8 cellular contexts compared by ENCODE assay signal in the genomic region with DNA sequence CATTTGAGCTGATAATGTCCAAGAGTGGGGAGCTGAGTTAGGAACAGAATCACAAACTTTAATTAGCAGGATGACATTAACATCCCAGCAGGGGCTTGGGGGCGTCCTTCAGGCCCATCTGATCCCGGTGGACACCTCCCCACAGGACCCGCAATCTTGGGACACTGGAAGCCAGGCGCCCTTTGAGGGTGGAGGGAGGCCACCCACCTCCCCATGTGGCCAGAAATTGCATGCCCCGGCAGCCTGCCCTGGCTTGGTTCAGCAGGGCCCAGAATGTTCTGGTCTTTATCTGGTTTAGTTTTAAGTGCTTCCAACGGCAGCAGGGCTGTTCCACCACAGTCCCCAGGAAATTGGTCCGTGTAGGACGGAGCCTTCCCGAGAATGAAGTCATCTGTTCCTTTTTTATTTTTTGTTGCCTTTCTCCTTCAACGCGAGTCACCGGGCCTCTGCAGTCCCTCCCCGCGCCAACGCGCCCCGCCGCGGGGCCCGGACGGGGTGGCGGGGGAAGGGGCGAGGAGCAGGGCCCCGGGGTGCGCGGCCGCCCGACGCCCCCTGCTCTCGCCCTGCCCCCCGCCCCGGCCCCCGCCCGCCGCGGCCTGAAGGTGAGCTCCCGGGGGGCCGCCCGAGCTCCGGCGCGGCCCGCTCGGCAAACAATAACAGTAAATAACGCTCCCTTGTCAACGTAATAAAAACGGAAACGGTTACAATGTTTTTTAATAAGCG.
DNase-seq lines count a peak whose midpoint lies in the region; ATAC-seq and TF ChIP-seq lines count a peak whose summit lies in the region.

No MANE protein-coding gene starts in this region.

- H3K9me3 ChIP-seq in naive thymus-derived CD4-positive, alpha-beta T cell (ENCODE audit: control insufficient read depth in 2 of 3, low read length in 3 of 3): no peaks in the 10 kb centered on the region

- peak overlapping the region; percentile 80 to 89 (median 86) for H3K4me3 Mint-ChIP-seq in naive thymus-derived CD4-positive, alpha-beta T cell

- H3K27ac ChIP-seq in naive thymus-derived CD4-positive, alpha-beta T cell (ENCODE audit: low read depth, low read length): peak overlapping the region; percentile 100
- peak overlapping the region; percentile 98 for H3K27ac ChIP-seq in substantia nigra (ENCODE audit: low read depth, low read length, poor library complexity, severe bottlenecking)

- H3K27me3 ChIP-seq in naive thymus-derived CD4-positive, alpha-beta T cell (ENCODE audit: control insufficient read depth in 2 of 2, insufficient read depth in 2 of 2, low read length in 2 of 2): no peaks in the 10 kb centered on the region

- peaks cover 5 to 43% (median 33%) of the 10 kb centered on the region in 7 donors for H3K4me1 Mint-ChIP-seq in naive thymus-derived CD4-positive, alpha-beta T cell

- H3K4me1 ChIP-seq in naive thymus-derived CD4-positive, alpha-beta T cell (ENCODE audit: control insufficient read depth in 2 of 2, insufficient read depth in 2 of 2, low read length in 2 of 2): peaks cover 17 to 20% of the 10 kb centered on the region in 2 donors

- H3K4me3 ChIP-seq in fibroblast of pulmonary artery (replicated peaks; ENCODE audit: low read depth, low read length): peak overlapping the region; percentile 33
- H3K4me3 ChIP-seq in naive thymus-derived CD4-positive, alpha-beta T cell (ENCODE audit: low read length): peak overlapping the region; percentile 59

- DNase-seq in NK-92 treated with Interleukin-12 subunit alpha and Interleukin-12 subunit beta, amount 100 ng/mL, for 24 hours (lab: John Stamatoyannopoulos, UW): peak; percentile 54
- DNase-seq in NK-92 (lab: John Stamatoyannopoulos, UW; ENCODE audit: unreplicated experiment) (no peak), NCI-H774 (lab: John Stamatoyannopoulos, UW) (peak; percentile 86), fibroblast of pulmonary artery (ENCODE audit: low read depth) (peak; percentile 89), substantia nigra (lab: John Stamatoyannopoulos, UW) (peak in 36 of 49 donors; percentile 24 to 80 (median 56))
- peak; percentile 65 to 69 for DNase-seq in activated T-cell treated with anti-CD3 and anti-CD28 coated beads, Interleukin-2, amount 50 U/mL, for 48 hours
- DNase-seq in naive thymus-derived CD4-positive, alpha-beta T cell: peak in 4 of 9 donors; percentile 54 to 71 (median 64)

- POLR2A ChIA-PET in naive thymus-derived CD4-positive, alpha-beta T cell (lab: Charles Lee): interaction anchor here (0.6 to 1.8 kb wide), 5 partner anchors 30 to 235 kb away, joined by 3 to 11 read pairs (median 4); a partner anchor contains a TSS

- H3K36me3 ChIP-seq in naive thymus-derived CD4-positive, alpha-beta T cell (ENCODE audit: control insufficient read depth in 2 of 3, insufficient read depth in 3 of 3, low read length in 3 of 3): no peaks in the 10 kb centered on the region

- ATAC-seq in HG02938 (IDR thresholded peaks at IDR 0.05; ENCODE audit: unreplicated experiment): peak; percentile 20
- ATAC-seq in naive thymus-derived CD4-positive, alpha-beta T cell: peak; percentile 48

- H3K27me3 Mint-ChIP-seq in naive thymus-derived CD4-positive, alpha-beta T cell: peaks cover 0 to 2% (median 0%) of the 10 kb centered on the region in 5 donors

- H3K27ac Mint-ChIP-seq in naive thymus-derived CD4-positive, alpha-beta T cell: peak overlapping the region; percentile 95 to 99 (median 98)

- no peak for TF ChIP-seq CTCF in fibroblast of pulmonary artery (IDR thresholded peaks at IDR 0.05; ENCODE audit: low read length, missing control alignments)

- peaks cover 0 to 11% (median 6%) of the 10 kb centered on the region in 5 donors for H3K36me3 Mint-ChIP-seq in naive thymus-derived CD4-positive, alpha-beta T cell

- CTCF ChIA-PET in naive thymus-derived CD4-positive, alpha-beta T cell (lab: Charles Lee): no interaction called here

- intact Hi-C loops in naive thymus-derived CD4-positive, alpha-beta T cell (cut with micrococcal nuclease): loop anchor here (1.0 to 5.0 kb wide), 12 partner anchors 24 to 474 kb away; no protein-coding TSS in a partner anchor

- H3K9me3 Mint-ChIP-seq in naive thymus-derived CD4-positive, alpha-beta T cell: peaks cover 0 to 12% (median 8%) of the 10 kb centered on the region in 11 donors
